Comparison of ENCODE assay signal across 21 cellular contexts in the genomic region with DNA sequence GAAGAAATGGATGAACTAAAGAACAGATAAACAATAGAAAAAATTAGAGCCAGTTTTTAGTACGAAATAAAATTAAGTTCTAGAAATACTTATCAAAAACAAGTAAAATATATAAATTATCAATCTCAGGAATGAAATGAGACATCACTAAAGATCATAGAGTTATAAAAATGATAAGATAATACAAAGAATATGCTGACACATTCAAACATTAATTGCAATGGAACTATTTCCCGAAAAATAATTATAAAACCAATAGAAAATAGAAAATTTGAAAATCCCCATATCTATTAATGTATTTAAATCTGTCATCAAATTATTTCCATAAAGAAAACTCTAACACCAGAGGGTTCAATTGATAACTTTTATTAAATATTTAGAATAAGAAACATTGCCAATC.
A peak's percentile ranks its signal among the peaks of the same experiment; 100 is the strongest.
DNase-seq lines count a peak whose midpoint lies in the region; ATAC-seq, FAIRE-seq and TF ChIP-seq lines count a peak whose summit lies in the region.
"Had no signal": no experiment of that assay in that cellular context is flagged by ENCODE, and none has a peak within 500 bp of the region (broad histone marks: within the 10 kb centered on the region; RNA-seq: fewer than 3 reads in every experiment).

No MANE protein-coding gene starts in this region.

- no peak overlapping the region for H3K4me3 ChIP-seq in small intestine (ENCODE audit: low read depth in 1 of 2, low read length in 2 of 2)
- no peak overlapping the region for H3K4me3 ChIP-seq in esophagus muscularis mucosa
- H3K4me3 ChIP-seq: BLaER1, GM23248 had no signal

- H3K9me3 ChIP-seq in small intestine (ENCODE audit: control insufficient read depth, low read depth) (no peaks in the 10 kb centered on the region), esophagus muscularis mucosa (peaks cover 0 to 5% (median 2%) of the 10 kb centered on the region in 4 donors)
- H3K9me3 ChIP-seq: BLaER1, Caco-2 had no signal

- H3K27ac ChIP-seq in small intestine (ENCODE audit: low read depth in 1 of 2, low read length in 1 of 2) (no peak overlapping the region), esophagus muscularis mucosa (replicated peaks in 1 of 4) (no peak overlapping the region)
- H3K27ac ChIP-seq: BLaER1, C4-2B, GM23248 had no signal

- H3K36me3 Mint-ChIP-seq in activated naive CD8-positive, alpha-beta T cell treated with anti-CD3 and anti-CD28 coated beads, Interleukin-2, amount 50 U/mL, for 24 hours (ENCODE audit: low read depth) = no peaks in the 10 kb centered on the region
- H3K36me3 Mint-ChIP-seq: CD4-positive, CD25-positive, alpha-beta regulatory T cell; CD8-positive, alpha-beta T cell had no signal

- 43 to 48% (median 46%) methylated on average over 2 of the region's 2 CpGs for WGBS in small intestine, 3 donors
- 45% methylated on average over 2 of the region's 2 CpGs for WGBS in esophagus muscularis mucosa

- no peak for TF ChIP-seq POLR2A in esophagus muscularis mucosa (IDR thresholded peaks at IDR 0.05; ENCODE audit: low read depth)

- TF ChIP-seq CTCF in esophagus muscularis mucosa (IDR thresholded peaks at IDR 0.05) = no peak

- no peak overlapping the region for H3K27ac Mint-ChIP-seq in activated naive CD8-positive, alpha-beta T cell treated with anti-CD3 and anti-CD28 coated beads, Interleukin-2, amount 50 U/mL, for 24 hours
- H3K27ac Mint-ChIP-seq: B cell; CD4-positive, CD25-positive, alpha-beta regulatory T cell; CD8-positive, alpha-beta T cell had no signal

- no peak overlapping the region for H3K4me3 Mint-ChIP-seq in activated naive CD8-positive, alpha-beta T cell treated with anti-CD3 and anti-CD28 coated beads, Interleukin-2, amount 50 U/mL, for 24 hours
- H3K4me3 Mint-ChIP-seq: B cell; CD4-positive, CD25-positive, alpha-beta regulatory T cell; CD8-positive, alpha-beta T cell had no signal

- intact Hi-C loops in esophagus muscularis mucosa (cut with DNase I) = no loop called here

- no peaks in the 10 kb centered on the region for H3K27me3 ChIP-seq in small intestine (ENCODE audit: control insufficient read depth in 2 of 2, insufficient read depth in 2 of 2, low read length in 2 of 2)
- H3K27me3 ChIP-seq in esophagus muscularis mucosa = no peaks in the 10 kb centered on the region
- H3K27me3 ChIP-seq: BLaER1 had no signal

- H3K36me3 ChIP-seq in small intestine (ENCODE audit: control insufficient read depth in 2 of 2, insufficient read depth in 2 of 2, low read length in 2 of 2) (no peaks in the 10 kb centered on the region), esophagus muscularis mucosa (no peaks in the 10 kb centered on the region)
- H3K36me3 ChIP-seq: BLaER1 had no signal

- no peak for DNase-seq in RCC 7860 (ENCODE audit: low spot score)
- DNase-seq in frontal cortex (ENCODE audit: low spot score in 2 of 2) = no peak
- DNase-seq in small intestine = no peak
- no peak for DNase-seq in esophagus muscularis mucosa (ENCODE audit: extremely low spot score)
- no peak for DNase-seq in activated naive CD8-positive, alpha-beta T cell treated with anti-CD3 and anti-CD28 coated beads, Interleukin-2, amount 50 U/mL, for 24 hours
- no peak for DNase-seq in activated CD4-positive, CD25-positive, alpha-beta regulatory T cell treated with anti-CD3 and anti-CD28 coated beads, Interleukin-2, amount 50 U/mL, for 72 hours
- DNase-seq: Caco-2; CD4-positive, CD25-positive, alpha-beta regulatory T cell; CD8-positive, alpha-beta T cell; DMS153; DND-41; GDM1; GM23248; H7; HCEC 1CT had no signal

- H3K4me1 ChIP-seq in small intestine (ENCODE audit: control insufficient read depth in 2 of 2, insufficient read depth in 1 of 2, low read depth in 1 of 2, low read length in 1 of 2) (no peaks in the 10 kb centered on the region), esophagus muscularis mucosa (no peaks in the 10 kb centered on the region)
- H3K4me1 ChIP-seq: BLaER1, Caco-2 had no signal

- no peaks in the 10 kb centered on the region for H3K4me1 Mint-ChIP-seq in activated naive CD8-positive, alpha-beta T cell treated with anti-CD3 and anti-CD28 coated beads, Interleukin-2, amount 50 U/mL, for 24 hours
- H3K4me1 Mint-ChIP-seq: B cell; CD4-positive, CD25-positive, alpha-beta regulatory T cell had no signal

- TF ChIP-seq EP300 in esophagus muscularis mucosa (IDR thresholded peaks at IDR 0.05) = no peak

- H3K9me3 Mint-ChIP-seq in activated naive CD8-positive, alpha-beta T cell treated with anti-CD3 and anti-CD28 coated beads, Interleukin-2, amount 50 U/mL, for 24 hours = peaks cover 19% of the 10 kb centered on the region

- ATAC-seq in activated naive CD8-positive, alpha-beta T cell treated with anti-CD3 and anti-CD28 coated beads, Interleukin-2, amount 50 U/mL, for 24 hours = no peak
- ATAC-seq: CD8-positive, alpha-beta T cell had no signal

- FAIRE-seq in RCC 7860 (lab: Jason Lieb, UNC) = peak; percentile 45
- peak; percentile 65 for FAIRE-seq in frontal cortex (lab: Jason Lieb, UNC)
- FAIRE-seq in small intestine (lab: Jason Lieb, UNC) = peak; percentile 51
- FAIRE-seq: GM12891, GM18507, H1 had no signal

- no peaks in the 10 kb centered on the region for H3K27me3 Mint-ChIP-seq in activated naive CD8-positive, alpha-beta T cell treated with anti-CD3 and anti-CD28 coated beads, Interleukin-2, amount 50 U/mL, for 24 hours
- H3K27me3 Mint-ChIP-seq: B cell; CD4-positive, CD25-positive, alpha-beta regulatory T cell had no signal
